Comparison of ENCODE assay signal across 1 cellular context in genomic region chr21:43859747-43860214, GRCh38.
TF ChIP-seq lines count a peak whose summit lies in the region.

No MANE protein-coding gene starts in this region.

TF ChIP-seq in SK-N-SH treated with all-trans-retinoic acid at 6 μM for 48 hours, 23 proteins besides CTCF, POLR2A, EP300 and RAD21 (continued from another document):
- TF ChIP-seq, protein P1, sequence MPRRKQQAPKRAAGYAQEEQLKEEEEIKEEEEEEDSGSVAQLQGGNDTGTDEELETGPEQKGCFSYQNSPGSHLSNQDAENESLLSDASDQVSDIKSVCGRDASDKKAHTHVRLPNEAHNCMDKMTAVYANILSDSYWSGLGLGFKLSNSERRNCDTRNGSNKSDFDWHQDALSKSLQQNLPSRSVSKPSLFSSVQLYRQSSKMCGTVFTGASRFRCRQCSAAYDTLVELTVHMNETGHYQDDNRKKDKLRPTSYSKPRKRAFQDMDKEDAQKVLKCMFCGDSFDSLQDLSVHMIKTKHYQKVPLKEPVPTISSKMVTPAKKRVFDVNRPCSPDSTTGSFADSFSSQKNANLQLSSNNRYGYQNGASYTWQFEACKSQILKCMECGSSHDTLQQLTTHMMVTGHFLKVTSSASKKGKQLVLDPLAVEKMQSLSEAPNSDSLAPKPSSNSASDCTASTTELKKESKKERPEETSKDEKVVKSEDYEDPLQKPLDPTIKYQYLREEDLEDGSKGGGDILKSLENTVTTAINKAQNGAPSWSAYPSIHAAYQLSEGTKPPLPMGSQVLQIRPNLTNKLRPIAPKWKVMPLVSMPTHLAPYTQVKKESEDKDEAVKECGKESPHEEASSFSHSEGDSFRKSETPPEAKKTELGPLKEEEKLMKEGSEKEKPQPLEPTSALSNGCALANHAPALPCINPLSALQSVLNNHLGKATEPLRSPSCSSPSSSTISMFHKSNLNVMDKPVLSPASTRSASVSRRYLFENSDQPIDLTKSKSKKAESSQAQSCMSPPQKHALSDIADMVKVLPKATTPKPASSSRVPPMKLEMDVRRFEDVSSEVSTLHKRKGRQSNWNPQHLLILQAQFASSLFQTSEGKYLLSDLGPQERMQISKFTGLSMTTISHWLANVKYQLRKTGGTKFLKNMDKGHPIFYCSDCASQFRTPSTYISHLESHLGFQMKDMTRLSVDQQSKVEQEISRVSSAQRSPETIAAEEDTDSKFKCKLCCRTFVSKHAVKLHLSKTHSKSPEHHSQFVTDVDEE (CRISPR knock-in tag; IDR thresholded peaks at IDR 0.05), result no peak
- no peak for TF ChIP-seq ZFP3 (CRISPR knock-in tag; IDR thresholded peaks at IDR 0.05)
- no peak for TF ChIP-seq GLIS3 (CRISPR knock-in tag; IDR thresholded peaks at IDR 0.05)
- no peak for TF ChIP-seq ZNF70 (CRISPR knock-in tag; IDR thresholded peaks at IDR 0.05)
- TF ChIP-seq, protein P2, sequence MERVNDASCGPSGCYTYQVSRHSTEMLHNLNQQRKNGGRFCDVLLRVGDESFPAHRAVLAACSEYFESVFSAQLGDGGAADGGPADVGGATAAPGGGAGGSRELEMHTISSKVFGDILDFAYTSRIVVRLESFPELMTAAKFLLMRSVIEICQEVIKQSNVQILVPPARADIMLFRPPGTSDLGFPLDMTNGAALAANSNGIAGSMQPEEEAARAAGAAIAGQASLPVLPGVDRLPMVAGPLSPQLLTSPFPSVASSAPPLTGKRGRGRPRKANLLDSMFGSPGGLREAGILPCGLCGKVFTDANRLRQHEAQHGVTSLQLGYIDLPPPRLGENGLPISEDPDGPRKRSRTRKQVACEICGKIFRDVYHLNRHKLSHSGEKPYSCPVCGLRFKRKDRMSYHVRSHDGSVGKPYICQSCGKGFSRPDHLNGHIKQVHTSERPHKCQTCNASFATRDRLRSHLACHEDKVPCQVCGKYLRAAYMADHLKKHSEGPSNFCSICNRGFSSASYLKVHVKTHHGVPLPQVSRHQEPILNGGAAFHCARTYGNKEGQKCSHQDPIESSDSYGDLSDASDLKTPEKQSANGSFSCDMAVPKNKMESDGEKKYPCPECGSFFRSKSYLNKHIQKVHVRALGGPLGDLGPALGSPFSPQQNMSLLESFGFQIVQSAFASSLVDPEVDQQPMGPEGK (CRISPR knock-in tag; IDR thresholded peaks at IDR 0.05; ENCODE audit: borderline replicate concordance), result no peak
- TF ChIP-seq ZFP30 (CRISPR knock-in tag; IDR thresholded peaks at IDR 0.05), result no peak
- no peak for TF ChIP-seq ESRRG (CRISPR knock-in tag; IDR thresholded peaks at IDR 0.05)
TF ChIP-seq in SK-N-SH treated with all-trans-retinoic acid at 6 μM for 48 hours: peak in this region for 0.
